ENCODE assay signal across 23 cellular contexts in genomic region chr17:7283471-7284216, GRCh38. TPM values are rescaled to one million over a fixed set of nuclear protein-coding genes. Genes with fewer than 3 reads are reported as not detected.
DNase-seq lines count a peak whose midpoint lies in the region; ATAC-seq and TF ChIP-seq lines count a peak whose summit lies in the region.
"Had no signal": no experiment of that assay in that cellular context is flagged by ENCODE, and none has a peak within 500 bp of the region (broad histone marks: within the 10 kb centered on the region; RNA-seq: fewer than 3 reads in every experiment).

No MANE protein-coding gene starts in this region.

- peak overlapping the region; percentile 22 for H3K4me3 Mint-ChIP-seq in activated T-helper 1 cell treated with anti-CD3 and anti-CD28 coated beads, Interleukin-12 subunit alpha, Interleukin-12 subunit beta, Interleukin-2, Interleukin-4 antibody, amounts not matched to agents 30 ng/mL and 10 ng/mL and 1 ng/mL, durations not matched to agents 14 hours and 24 hours and 36 hours
- H3K4me3 Mint-ChIP-seq in nephron progenitor cell, result peak overlapping the region; percentile 32
- no peak overlapping the region for H3K4me3 Mint-ChIP-seq in activated T-cell treated with anti-CD3 and anti-CD28 coated beads, Interleukin-2, amount 50 U/mL, for 4 hours
- H3K4me3 Mint-ChIP-seq: activated CD4-positive, alpha-beta T cell treated with anti-CD3 and anti-CD28 coated beads for 36 hours; stimulated activated naive CD8-positive, alpha-beta T cell treated with anti-CD3 and anti-CD28 coated beads, Interleukin-15, Interleukin-2, amounts not matched to agents 100 ng/mL and 50 ng/mL, for 24 hours had no signal

- ATAC-seq in heart left ventricle, result no peak
- no peak for ATAC-seq in HG02852 (IDR thresholded peaks at IDR 0.05; ENCODE audit: unreplicated experiment)
- ATAC-seq in activated T-cell treated with anti-CD3 and anti-CD28 coated beads, Interleukin-2, amount 50 U/mL, for 4 hours, result no peak
- ATAC-seq: activated CD4-positive, alpha-beta T cell treated with anti-CD3 and anti-CD28 coated beads for 36 hours; lower lobe of right lung had no signal

- H3K27ac ChIP-seq in heart left ventricle, result peak overlapping the region; percentile 84 to 99 (median 96)
- H3K27ac ChIP-seq in subcutaneous abdominal adipose tissue (ENCODE audit: low read depth, low read length), result peak overlapping the region; percentile 90
- H3K27ac ChIP-seq: lower lobe of right lung, ovary, upper lobe of left lung had no signal

- 63 to 71% (median 67%) methylated on average over 17 to 18 of the region's 18 CpGs for WGBS in heart left ventricle, 4 donors

- H3K36me3 Mint-ChIP-seq in activated T-helper 1 cell treated with anti-CD3 and anti-CD28 coated beads, Interleukin-12 subunit alpha, Interleukin-12 subunit beta, Interleukin-2, Interleukin-4 antibody, amounts not matched to agents 30 ng/mL and 10 ng/mL and 1 ng/mL, durations not matched to agents 14 hours and 24 hours and 36 hours (ENCODE audit: low read depth), result peaks cover 2% of the 10 kb centered on the region
- peaks cover 9% of the 10 kb centered on the region for H3K36me3 Mint-ChIP-seq in nephron progenitor cell (ENCODE audit: low read depth)
- no peaks in the 10 kb centered on the region for H3K36me3 Mint-ChIP-seq in activated T-cell treated with anti-CD3 and anti-CD28 coated beads, Interleukin-2, amount 50 U/mL, for 4 hours (ENCODE audit: insufficient read depth)
- H3K36me3 Mint-ChIP-seq: activated naive CD8-positive, alpha-beta T cell treated with anti-CD3 and anti-CD28 coated beads for 36 hours had no signal

- H3K4me1 Mint-ChIP-seq in activated T-helper 1 cell treated with anti-CD3 and anti-CD28 coated beads, Interleukin-12 subunit alpha, Interleukin-12 subunit beta, Interleukin-2, Interleukin-4 antibody, amounts not matched to agents 30 ng/mL and 10 ng/mL and 1 ng/mL, durations not matched to agents 14 hours and 24 hours and 36 hours (ENCODE audit: low read depth), result peaks cover 16% of the 10 kb centered on the region
- peaks cover 59% of the 10 kb centered on the region for H3K4me1 Mint-ChIP-seq in nephron progenitor cell
- H3K4me1 Mint-ChIP-seq in activated T-cell treated with anti-CD3 and anti-CD28 coated beads, Interleukin-2, amount 50 U/mL, for 4 hours (ENCODE audit: low read depth), result peaks cover 15% of the 10 kb centered on the region

- intact Hi-C loops in heart left ventricle (cut with DNase I), result loop anchor here in 5 of 10 donors (1.0 to 10.0 kb wide), 3 partner anchors 9 to 64 kb away; no protein-coding TSS in a partner anchor
- intact Hi-C loops in cardiac septum (cut with DNase I), result no loop called here
- intact Hi-C loops in activated T-helper 1 cell treated with anti-CD3 and anti-CD28 coated beads, Interleukin-12 subunit alpha, Interleukin-12 subunit beta, Interleukin-2, Interleukin-4 antibody, amounts not matched to agents 30 ng/mL and 10 ng/mL and 1 ng/mL, durations not matched to agents 14 hours and 24 hours and 36 hours (cut with micrococcal nuclease), result no loop called here

- TF ChIP-seq CTCF in heart left ventricle (IDR thresholded peaks at IDR 0.05) (no peak), nephron progenitor cell (IDR thresholded peaks at IDR 0.05) (no peak)

- peaks cover 4 to 49% (median 21%) of the 10 kb centered on the region in 12 donors for H3K4me1 ChIP-seq in heart left ventricle
- H3K4me1 ChIP-seq in subcutaneous abdominal adipose tissue (ENCODE audit: control insufficient read depth in 5 of 5, insufficient read depth in 5 of 5, low read length in 5 of 5), result peaks cover 7 to 61% (median 30%) of the 10 kb centered on the region in 5 donors

- DNase-seq in heart left ventricle (no peak), cardiac septum (ENCODE audit: low spot score) (no peak), nephron progenitor cell (no peak), HT-29 (ENCODE audit: low spot score) (no peak)
- no peak for DNase-seq in activated T-helper 1 cell treated with anti-CD3 and anti-CD28 coated beads, Interleukin-12 subunit alpha, Interleukin-12 subunit beta, Interleukin-2, Interleukin-4 antibody, amounts not matched to agents 30 ng/mL and 10 ng/mL and 1 ng/mL, durations not matched to agents 14 hours and 24 hours and 36 hours (ENCODE audit: low spot score)
- DNase-seq in activated T-cell treated with anti-CD3 and anti-CD28 coated beads, Interleukin-2, amount 50 U/mL, for 4 hours, result no peak
- DNase-seq: EL; endodermal cell; lower lobe of right lung; MM.1S; NCI-H2171; NCI-H526 treated with DMSO at 0.1 percent for 48 hours; ovary; stimulated activated CD4-positive, alpha-beta T cell treated with anti-CD3 and anti-CD28 coated beads, Interleukin-1b, Interleukin-23, amount 100 ng/mL, for 48 hours had no signal

- H3K9ac ChIP-seq in subcutaneous abdominal adipose tissue (ENCODE audit: low read length in 5 of 5), result peak overlapping the region in 1 of 5 donors; percentile 53

- H3K9me3 Mint-ChIP-seq in activated T-helper 1 cell treated with anti-CD3 and anti-CD28 coated beads, Interleukin-12 subunit alpha, Interleukin-12 subunit beta, Interleukin-2, Interleukin-4 antibody, amounts not matched to agents 30 ng/mL and 10 ng/mL and 1 ng/mL, durations not matched to agents 14 hours and 24 hours and 36 hours, result no peaks in the 10 kb centered on the region
- H3K9me3 Mint-ChIP-seq in nephron progenitor cell, result no peaks in the 10 kb centered on the region
- H3K9me3 Mint-ChIP-seq in activated T-cell treated with anti-CD3 and anti-CD28 coated beads, Interleukin-2, amount 50 U/mL, for 4 hours, result no peaks in the 10 kb centered on the region
- H3K9me3 Mint-ChIP-seq: activated naive CD8-positive, alpha-beta T cell treated with anti-CD3 and anti-CD28 coated beads for 36 hours; activated T-helper 2 cell treated with anti-CD3 and anti-CD28 coated beads, Interferon-gamma antibody, Interleukin-2, Interleukin-4, amounts not matched to agents 10 μg/mL and 5 μg/mL and 100 μg/mL, durations not matched to agents 14 hours and 24 hours and 36 hours; endodermal cell; stimulated activated naive CD8-positive, alpha-beta T cell treated with anti-CD3 and anti-CD28 coated beads, Interleukin-15, Interleukin-2, amounts not matched to agents 100 ng/mL and 50 ng/mL, for 24 hours had no signal

- H3K27me3 ChIP-seq in heart left ventricle (peaks cover 0 to 24% (median 3%) of the 10 kb centered on the region in 9 donors), subcutaneous abdominal adipose tissue (ENCODE audit: control insufficient read depth in 5 of 5, insufficient read depth in 4 of 5, low read length in 5 of 5) (peaks cover 0 to 15% (median 0%) of the 10 kb centered on the region in 5 donors)
- H3K27me3 ChIP-seq: ovary had no signal

- no peak for TF ChIP-seq POLR2A in heart left ventricle (IDR thresholded peaks at IDR 0.05)

- H3K9me3 ChIP-seq in heart left ventricle (no peaks in the 10 kb centered on the region), subcutaneous abdominal adipose tissue (ENCODE audit: control insufficient read depth in 5 of 5, low read length in 5 of 5) (no peaks in the 10 kb centered on the region)
- H3K9me3 ChIP-seq: lower lobe of right lung, ovary, upper lobe of left lung had no signal

- peaks cover 43% of the 10 kb centered on the region for H3K27me3 Mint-ChIP-seq in activated T-helper 1 cell treated with anti-CD3 and anti-CD28 coated beads, Interleukin-12 subunit alpha, Interleukin-12 subunit beta, Interleukin-2, Interleukin-4 antibody, amounts not matched to agents 30 ng/mL and 10 ng/mL and 1 ng/mL, durations not matched to agents 14 hours and 24 hours and 36 hours (ENCODE audit: insufficient read depth)
- peaks cover 15% of the 10 kb centered on the region for H3K27me3 Mint-ChIP-seq in nephron progenitor cell (ENCODE audit: low read depth, poor library complexity)
- H3K27me3 Mint-ChIP-seq in activated T-cell treated with anti-CD3 and anti-CD28 coated beads, Interleukin-2, amount 50 U/mL, for 4 hours (ENCODE audit: low read depth), result peaks cover 36% of the 10 kb centered on the region

- H3K27ac Mint-ChIP-seq in activated T-helper 1 cell treated with anti-CD3 and anti-CD28 coated beads, Interleukin-12 subunit alpha, Interleukin-12 subunit beta, Interleukin-2, Interleukin-4 antibody, amounts not matched to agents 30 ng/mL and 10 ng/mL and 1 ng/mL, durations not matched to agents 14 hours and 24 hours and 36 hours, result no peak overlapping the region
- H3K27ac Mint-ChIP-seq in nephron progenitor cell, result no peak overlapping the region
- H3K27ac Mint-ChIP-seq: activated CD4-positive, alpha-beta T cell treated with anti-CD3 and anti-CD28 coated beads for 36 hours; activated naive CD8-positive, alpha-beta T cell treated with anti-CD3 and anti-CD28 coated beads for 36 hours; activated T-helper 2 cell treated with anti-CD3 and anti-CD28 coated beads, Interferon-gamma antibody, Interleukin-2, Interleukin-4, amounts not matched to agents 10 μg/mL and 5 μg/mL and 100 μg/mL, durations not matched to agents 14 hours and 24 hours and 36 hours; endodermal cell; stimulated activated naive CD8-positive, alpha-beta T cell treated with anti-CD3 and anti-CD28 coated beads, Interleukin-15, Interleukin-2, amounts not matched to agents 100 ng/mL and 50 ng/mL, for 24 hours had no signal

- H3K4me3 ChIP-seq in heart left ventricle (peak overlapping the region in 11 of 12 donors; percentile 19 to 76 (median 65)), subcutaneous abdominal adipose tissue (ENCODE audit: low read depth in 1 of 5, low read length in 5 of 5) (peak overlapping the region in 3 of 5 donors; percentile 65 to 69 (median 68))
- H3K4me3 ChIP-seq: K562, lower lobe of right lung, ovary had no signal

- H3K36me3 ChIP-seq in heart left ventricle (peaks cover 0 to 46% (median 13%) of the 10 kb centered on the region in 9 donors), subcutaneous abdominal adipose tissue (ENCODE audit: control insufficient read depth in 5 of 5, insufficient read depth in 5 of 5, low read length in 5 of 5) (peaks cover 0 to 39% (median 31%) of the 10 kb centered on the region in 5 donors)
- H3K36me3 ChIP-seq: lower lobe of right lung, ovary, upper lobe of left lung had no signal

RNA-seq across cellular contexts. Expression of gene SLC2A4, which starts 2.1 kb away (rescaled TPM):
- 100 to 1,000 TPM in 7 of 9 donors, 10 to 100 TPM in 2; 82.0 to 184 (median 172) TPM for total RNA-seq in heart left ventricle
- polyA plus RNA-seq in heart left ventricle, result 100 to 1,000 TPM in 1 of 2 donors, 10 to 100 TPM in 1; 48.5 to 107 TPM
- total RNA-seq in cardiac septum, result 73.5 TPM
- total RNA-seq in activated T-helper 1 cell treated with anti-CD3 and anti-CD28 coated beads, Interleukin-12 subunit alpha, Interleukin-12 subunit beta, Interleukin-2, Interleukin-4 antibody, amounts not matched to agents 30 ng/mL and 10 ng/mL and 1 ng/mL, durations not matched to agents 14 hours and 24 hours and 36 hours, result 0.17 and 0.31 TPM in 2 replicates
- 0.26 and 0.38 TPM in 2 replicates for total RNA-seq in HT-29 (2014; rRNA removed; shearing (Covaris generic))
- total RNA-seq in activated T-cell treated with anti-CD3 and anti-CD28 coated beads, Interleukin-2, amount 50 U/mL, for 4 hours, result under 1 TPM; 0.16 to 0.58 (median 0.24) TPM
- total RNA-seq: A172 had no signal

RNA-seq across cellular contexts. Expression of gene YBX2, which starts 10.8 kb away (rescaled TPM):
- total RNA-seq in heart left ventricle (1 to 10 TPM in 1 of 9 donors, under 1 TPM in 8; 0.32 to 1.6 (median 0.56) TPM), cardiac septum (1.2 TPM)
- polyA plus RNA-seq in heart left ventricle, result 1 to 10 TPM in 1 of 2 donors, under 1 TPM in 1; 0.43 to 2.0 TPM
- 0.36 TPM in 1 of 2 replicates, not detected in the other for total RNA-seq in activated T-helper 1 cell treated with anti-CD3 and anti-CD28 coated beads, Interleukin-12 subunit alpha, Interleukin-12 subunit beta, Interleukin-2, Interleukin-4 antibody, amounts not matched to agents 30 ng/mL and 10 ng/mL and 1 ng/mL, durations not matched to agents 14 hours and 24 hours and 36 hours
- total RNA-seq in HT-29 (2014; rRNA removed; shearing (Covaris generic)), result 16.3 and 19.4 TPM in 2 replicates
- under 1 TPM in 1 of 3 donors, not detected in 2; 0.18 TPM for total RNA-seq in activated T-cell treated with anti-CD3 and anti-CD28 coated beads, Interleukin-2, amount 50 U/mL, for 4 hours

RNA-seq across cellular contexts. Expression of gene CLDN7, which starts 21.4 kb away (rescaled TPM):
- total RNA-seq in heart left ventricle (1 to 10 TPM in 5 of 9 donors, under 1 TPM in 2, not detected in 2; 0.36 to 2.6 (median 2.0) TPM), cardiac septum (0.75 TPM)
- polyA plus RNA-seq in heart left ventricle, result 1 to 10 TPM; 1.1 to 1.3 TPM
- 0.15 and 0.60 TPM in 2 replicates for total RNA-seq in activated T-helper 1 cell treated with anti-CD3 and anti-CD28 coated beads, Interleukin-12 subunit alpha, Interleukin-12 subunit beta, Interleukin-2, Interleukin-4 antibody, amounts not matched to agents 30 ng/mL and 10 ng/mL and 1 ng/mL, durations not matched to agents 14 hours and 24 hours and 36 hours
- 383 and 429 TPM in 2 replicates for total RNA-seq in HT-29 (2014; rRNA removed; shearing (Covaris generic))
- 1 to 10 TPM in 2 of 3 donors, under 1 TPM in 1; 0.65 to 1.8 (median 1.7) TPM for total RNA-seq in activated T-cell treated with anti-CD3 and anti-CD28 coated beads, Interleukin-2, amount 50 U/mL, for 4 hours
- total RNA-seq: A172 had no signal

RNA-seq across cellular contexts. Expression of gene EIF5A, which starts 23.8 kb away (rescaled TPM):
- total RNA-seq in heart left ventricle (100 to 1,000 TPM; 120 to 500 (median 257) TPM), cardiac septum (263 TPM)
- 100 to 1,000 TPM; 403 to 934 TPM for polyA plus RNA-seq in heart left ventricle
- 1,241 and 1,262 TPM in 2 replicates for total RNA-seq in activated T-helper 1 cell treated with anti-CD3 and anti-CD28 coated beads, Interleukin-12 subunit alpha, Interleukin-12 subunit beta, Interleukin-2, Interleukin-4 antibody, amounts not matched to agents 30 ng/mL and 10 ng/mL and 1 ng/mL, durations not matched to agents 14 hours and 24 hours and 36 hours
- 915 and 962 TPM in 2 replicates for total RNA-seq in HT-29 (2014; rRNA removed; shearing (Covaris generic))
- total RNA-seq in activated T-cell treated with anti-CD3 and anti-CD28 coated beads, Interleukin-2, amount 50 U/mL, for 4 hours, result 1,000 to 10,000 TPM; 1,821 to 1,965 (median 1,822) TPM

RNA-seq across cellular contexts. Expression of gene GPS2, which starts 31.5 kb away (rescaled TPM):
- total RNA-seq in heart left ventricle (100 to 1,000 TPM in 1 of 9 donors, 10 to 100 TPM in 8; 51.0 to 118 (median 61.2) TPM), cardiac septum (49.0 TPM)
- 10 to 100 TPM; 81.6 to 88.4 TPM for polyA plus RNA-seq in heart left ventricle
- total RNA-seq in activated T-helper 1 cell treated with anti-CD3 and anti-CD28 coated beads, Interleukin-12 subunit alpha, Interleukin-12 subunit beta, Interleukin-2, Interleukin-4 antibody, amounts not matched to agents 30 ng/mL and 10 ng/mL and 1 ng/mL, durations not matched to agents 14 hours and 24 hours and 36 hours, result 52.3 and 59.0 TPM in 2 replicates
- 45.7 and 49.0 TPM in 2 replicates for total RNA-seq in HT-29 (2014; rRNA removed; shearing (Covaris generic))
- 10 to 100 TPM; 80.6 to 92.8 (median 87.1) TPM for total RNA-seq in activated T-cell treated with anti-CD3 and anti-CD28 coated beads, Interleukin-2, amount 50 U/mL, for 4 hours

Comparison
In these comparisons a context has a peak if more than half of its experiments do, and no peak if none do; other contexts are left out.
1. RNA of gene SLC2A4, which starts 2.1 kb away (total RNA-seq): 82.0 to 184 TPM in heart left ventricle and 73.5 TPM in cardiac septum (single experiment); 0.26 to 0.38 TPM in HT-29, 0.17 to 0.31 TPM in activated T-helper 1 cell treated with anti-CD3 and anti-CD28 coated beads, Interleukin-12 subunit alpha, Interleukin-12 subunit beta, Interleukin-2, Interleukin-4 antibody, amounts not matched to agents 30 ng/mL and 10 ng/mL and 1 ng/mL, durations not matched to agents 14 hours and 24 hours and 36 hours and 0.16 to 0.58 TPM in activated T-cell treated with anti-CD3 and anti-CD28 coated beads, Interleukin-2, amount 50 U/mL, for 4 hours; every median in the first group is over 10 times any median in the second.
2. RNA of gene CLDN7, which starts 21.4 kb away (total RNA-seq): 383 to 429 TPM in HT-29; 0.65 to 1.8 TPM in activated T-cell treated with anti-CD3 and anti-CD28 coated beads, Interleukin-2, amount 50 U/mL, for 4 hours, 0.36 to 2.6 TPM in heart left ventricle, 0.75 TPM in cardiac septum (single experiment) and 0.15 to 0.60 TPM in activated T-helper 1 cell treated with anti-CD3 and anti-CD28 coated beads, Interleukin-12 subunit alpha, Interleukin-12 subunit beta, Interleukin-2, Interleukin-4 antibody, amounts not matched to agents 30 ng/mL and 10 ng/mL and 1 ng/mL, durations not matched to agents 14 hours and 24 hours and 36 hours; every median in the first group is over 100 times any median in the second.